ENCODE assay signal across 18 cellular contexts in genomic region chr14:71701990-71702389, GRCh38.
DNase-seq lines count a peak whose midpoint lies in the region; ATAC-seq, FAIRE-seq and TF ChIP-seq lines count a peak whose summit lies in the region.
"Had no signal": no experiment of that assay in that cellular context is flagged by ENCODE, and none has a peak within 500 bp of the region (broad histone marks: within the 10 kb centered on the region; RNA-seq: fewer than 3 reads in every experiment).

No MANE protein-coding gene starts in this region.

- in situ Hi-C loops in T47D (cut with HindIII; ENCODE audit: low pct_unique_long_range_greater_than_20kb, low sequenced_read_pairs), result no loop called here

- intact Hi-C loops in breast epithelium (cut with DNase I; ENCODE audit: low total_unique reads), result no loop called here
- intact Hi-C loops in heart left ventricle (cut with DNase I), result no loop called here

- WGBS in heart left ventricle, 4 donors, result 95 to 98% (median 96%) methylated on average over 5 of the region's 5 CpGs

- H3K27me3 ChIP-seq in breast epithelium, result no peaks in the 10 kb centered on the region
- H3K27me3 ChIP-seq in WERI-Rb-1 (ENCODE audit: insufficient read depth, low read depth, severe bottlenecking), result no peaks in the 10 kb centered on the region
- H3K27me3 ChIP-seq in heart left ventricle, result no peaks in the 10 kb centered on the region
- H3K27me3 ChIP-seq: right lobe of liver, upper lobe of left lung had no signal

- H3K9me3 ChIP-seq in breast epithelium (no peaks in the 10 kb centered on the region), WERI-Rb-1 (ENCODE audit: severe bottlenecking) (no peaks in the 10 kb centered on the region), heart left ventricle (no peaks in the 10 kb centered on the region)
- H3K9me3 ChIP-seq: lower lobe of right lung, right lobe of liver, upper lobe of left lung had no signal

- H3K4me3 ChIP-seq in breast epithelium (no peak overlapping the region), WERI-Rb-1 (ENCODE audit: low read depth, low read length) (no peak overlapping the region), fibroblast of villous mesenchyme (ENCODE audit: low read depth, low read length) (no peak overlapping the region), heart left ventricle (no peak overlapping the region)
- H3K4me3 ChIP-seq: lower lobe of right lung, right lobe of liver, upper lobe of left lung had no signal

- H3K36me3 ChIP-seq in breast epithelium (no peaks in the 10 kb centered on the region), WERI-Rb-1 (peaks cover 10% of the 10 kb centered on the region), heart left ventricle (peaks cover 0 to 15% (median 0%) of the 10 kb centered on the region in 9 donors)
- H3K36me3 ChIP-seq: lower lobe of right lung had no signal

- TF ChIP-seq POLR2A in breast epithelium (IDR thresholded peaks at IDR 0.05) (no peak), heart left ventricle (IDR thresholded peaks at IDR 0.05) (no peak)

- peak; percentile 98 for FAIRE-seq in urothelium cell line (lab: Jason Lieb, UNC)

- DNase-seq in T47D (ENCODE audit: low read depth in 1 of 2, low spot score in 1 of 2) (peak; percentile 51 to 87), breast epithelium (ENCODE audit: low spot score in 2 of 2) (no peak), WERI-Rb-1 (no peak), fibroblast of villous mesenchyme (ENCODE audit: low read depth) (peak; percentile 68), urothelium cell line (ENCODE audit: low spot score) (no peak), heart left ventricle (no peak), NCI-H128 (lab: John Stamatoyannopoulos, UW; ENCODE audit: unreplicated experiment) (no peak)
- DNase-seq: activated naive CD4-positive, alpha-beta T cell treated with anti-CD3 and anti-CD28 coated beads, Interleukin-2, amount 50 U/mL, for 16 hours; dermis blood vessel endothelial cell; DMS53; lower lobe of right lung; NCI-H2081 treated with DMSO at 0.1 percent for 48 hours; NCI-H526 treated with DMSO at 0.1 percent for 48 hours; right lobe of liver; stimulated activated naive CD8-positive, alpha-beta T cell treated with anti-CD3 and anti-CD28 coated beads, Interleukin-15, amount 100 ng/mL, for 72 hours; T-helper 9 cell; upper lobe of left lung had no signal

- ATAC-seq in heart left ventricle (no peak), GM21576 (IDR thresholded peaks at IDR 0.05; ENCODE audit: unreplicated experiment) (no peak)
- ATAC-seq: lower lobe of right lung; right lobe of liver; stimulated activated naive CD8-positive, alpha-beta T cell treated with anti-CD3 and anti-CD28 coated beads, Interleukin-15, amount 100 ng/mL, for 72 hours had no signal

- TF ChIP-seq CTCF in breast epithelium (IDR thresholded peaks at IDR 0.05), result no peak
- TF ChIP-seq CTCF in WERI-Rb-1 (IDR thresholded peaks at IDR 0.05; ENCODE audit: low read depth, low read length), result no peak
- TF ChIP-seq CTCF in fibroblast of villous mesenchyme (IDR thresholded peaks at IDR 0.05; ENCODE audit: insufficient read depth, low read depth, low read length), result no peak
- TF ChIP-seq CTCF in heart left ventricle (IDR thresholded peaks at IDR 0.05), result no peak

- no peaks in the 10 kb centered on the region for H3K4me1 ChIP-seq in breast epithelium
- peaks cover 0 to 13% (median 0%) of the 10 kb centered on the region in 12 donors for H3K4me1 ChIP-seq in heart left ventricle
- H3K4me1 ChIP-seq: lower lobe of right lung, right lobe of liver, upper lobe of left lung had no signal

- no peak overlapping the region for H3K27ac ChIP-seq in breast epithelium
- peak overlapping the region; percentile 71 for H3K27ac ChIP-seq in WERI-Rb-1
- no peak overlapping the region for H3K27ac ChIP-seq in heart left ventricle
- H3K27ac ChIP-seq: lower lobe of right lung, right lobe of liver, upper lobe of left lung had no signal

Comparison
In these comparisons a context has a peak if more than half of its experiments do, and no peak if none do; other contexts are left out.
1. DNase-seq: peak in T47D (2 of 2) and fibroblast of villous mesenchyme (single experiment); none in breast epithelium (0 of 2), WERI-Rb-1 (single experiment), urothelium cell line (single experiment), heart left ventricle (0 of 5) and NCI-H128 (single experiment).